ENCODE assay signal across 9 cellular contexts in genomic region chr6:149891864-149892263, GRCh38. TPM values are rescaled to one million over a fixed set of nuclear protein-coding genes. Genes with fewer than 3 reads are reported as not detected.
"Had no signal": no experiment of that assay in that cellular context is flagged by ENCODE, and none has a peak within 500 bp of the region (broad histone marks: within the 10 kb centered on the region; RNA-seq: fewer than 3 reads in every experiment).

No MANE protein-coding gene starts in this region.

RNA-seq across cellular contexts. Expression of gene RAET1E, which starts 6.0 kb away (rescaled TPM):
- total RNA-seq: kidney epithelial cell; naive thymus-derived CD8-positive, alpha-beta T cell; neural crest cell; stomach; transverse colon had no signal
- polyA plus RNA-seq: naive thymus-derived CD8-positive, alpha-beta T cell; pancreas had no signal

RNA-seq across cellular contexts. Expression of gene RAET1G, which starts 31.1 kb away (rescaled TPM):
- total RNA-seq: kidney epithelial cell; myocyte; naive thymus-derived CD8-positive, alpha-beta T cell; neural crest cell; testis; transverse colon had no signal
- polyA plus RNA-seq: naive thymus-derived CD8-positive, alpha-beta T cell had no signal

RNA-seq across cellular contexts. Expression of gene ULBP2, which starts 50.0 kb away (rescaled TPM):
- total RNA-seq: naive thymus-derived CD8-positive, alpha-beta T cell; transverse colon; vagina had no signal
